In the genomic region with DNA sequence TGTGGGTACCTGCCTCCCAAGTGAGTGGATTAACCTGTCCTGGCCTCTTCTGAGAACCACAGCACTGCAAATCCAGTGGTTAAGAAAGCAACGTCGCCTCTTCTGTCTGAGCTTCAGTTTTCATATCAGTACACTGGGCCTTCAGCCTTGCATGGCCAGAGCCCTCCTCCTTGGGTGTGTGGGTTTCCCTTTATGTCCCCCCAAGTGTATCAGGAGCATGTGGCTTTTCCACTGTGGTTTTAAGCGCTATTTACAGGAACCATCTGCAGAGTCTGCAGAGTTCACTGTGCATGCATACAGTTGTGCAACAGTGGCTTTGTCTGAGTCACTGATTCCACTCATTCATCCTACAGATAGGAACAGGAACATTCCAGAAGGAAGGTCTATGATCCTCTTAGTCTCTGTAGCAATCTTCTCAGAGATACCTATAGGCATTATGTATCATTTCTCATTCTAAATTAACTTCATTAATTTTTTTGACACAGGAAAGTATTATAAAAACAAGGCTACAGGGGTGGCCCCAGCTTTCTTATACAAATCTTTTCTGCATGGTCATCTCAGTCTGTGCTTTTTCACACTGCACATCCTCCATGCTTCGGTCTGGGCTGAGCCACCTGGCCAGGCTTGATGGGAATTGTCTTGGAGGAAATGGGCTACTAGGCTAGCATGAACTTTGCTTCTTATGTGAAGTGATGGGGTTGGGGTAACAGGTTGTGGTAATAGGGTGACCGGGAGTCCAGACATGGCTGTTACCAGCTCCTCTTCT, we compare ENCODE assay signal across 1 cellular context.
TF ChIP-seq lines count a peak whose summit lies in the region.

No MANE protein-coding gene starts in this region.

TF ChIP-seq in HepG2, 621 proteins besides CTCF, POLR2A, EP300 and RAD21 (continued from another document and continues in another):
- TF ChIP-seq, protein P1, sequence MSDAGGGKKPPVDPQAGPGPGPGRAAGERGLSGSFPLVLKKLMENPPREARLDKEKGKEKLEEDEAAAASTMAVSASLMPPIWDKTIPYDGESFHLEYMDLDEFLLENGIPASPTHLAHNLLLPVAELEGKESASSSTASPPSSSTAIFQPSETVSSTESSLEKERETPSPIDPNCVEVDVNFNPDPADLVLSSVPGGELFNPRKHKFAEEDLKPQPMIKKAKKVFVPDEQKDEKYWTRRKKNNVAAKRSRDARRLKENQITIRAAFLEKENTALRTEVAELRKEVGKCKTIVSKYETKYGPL (CRISPR knock-in tag; IDR thresholded peaks at IDR 0.05) = peak; percentile 70; the same call in 1 of the 2 replicates
- no peak for TF ChIP-seq SATB2 (CRISPR knock-in tag; IDR thresholded peaks at IDR 0.05)
- no peak for TF ChIP-seq ZNF468 (CRISPR knock-in tag; IDR thresholded peaks at IDR 0.05)
- TF ChIP-seq MAFF (IDR thresholded peaks at IDR 0.05; ENCODE audit: low read depth, low read length) = peak; percentile 61
- TF ChIP-seq, protein P2, sequence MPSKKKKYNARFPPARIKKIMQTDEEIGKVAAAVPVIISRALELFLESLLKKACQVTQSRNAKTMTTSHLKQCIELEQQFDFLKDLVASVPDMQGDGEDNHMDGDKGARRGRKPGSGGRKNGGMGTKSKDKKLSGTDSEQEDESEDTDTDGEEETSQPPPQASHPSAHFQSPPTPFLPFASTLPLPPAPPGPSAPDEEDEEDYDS (CRISPR knock-in tag; IDR thresholded peaks at IDR 0.05) = peak; percentile 69
- peak; percentile 80 for TF ChIP-seq MIER2 (CRISPR knock-in tag; IDR thresholded peaks at IDR 0.05)
- 0 out of 2 replicates have a peak, but pooled peaks have one; percentile 53 for TF ChIP-seq ZNF557 (CRISPR knock-in tag; IDR thresholded peaks at IDR 0.05)
- TF ChIP-seq ZNF263 (CRISPR knock-in tag; IDR thresholded peaks at IDR 0.05) = 0 out of 2 replicates have a peak, but pooled peaks have one; percentile 16
- peak; percentile 88 for TF ChIP-seq NCOA2 (CRISPR knock-in tag; IDR thresholded peaks at IDR 0.05)
- TF ChIP-seq NFIC (IDR thresholded peaks at IDR 0.05; ENCODE audit: low read length) = 0 out of 2 replicates have a peak, but pooled peaks have one; percentile 64
- 0 out of 2 replicates have a peak, but pooled peaks have one; percentile 11 for TF ChIP-seq GTF2F1 (IDR thresholded peaks at IDR 0.05; ENCODE audit: low read length)
- TF ChIP-seq NFKBIZ (CRISPR knock-in tag; IDR thresholded peaks at IDR 0.05) = peak; percentile 35; the same call in 1 of the 2 replicates
- peak; percentile 5; the same call in 1 of the 2 replicates for TF ChIP-seq CREB1 (IDR thresholded peaks at IDR 0.05)
- TF ChIP-seq CREB1 (CRISPR knock-in tag; IDR thresholded peaks at IDR 0.05) = no peak
- 0 out of 2 replicates have a peak, but pooled peaks have one; percentile 19 for TF ChIP-seq MEF2D (CRISPR knock-in tag; IDR thresholded peaks at IDR 0.05)
- TF ChIP-seq ZNF577 (CRISPR knock-in tag; IDR thresholded peaks at IDR 0.05; ENCODE audit: borderline replicate concordance, low read depth) = no peak
- peak; percentile 75; the same call in 1 of the 2 replicates for TF ChIP-seq HMG20B (CRISPR knock-in tag; conservative IDR thresholded peaks at IDR 0.05)
- TF ChIP-seq KLF16 (CRISPR knock-in tag; IDR thresholded peaks at IDR 0.05) = peak in 1 of 2 experiments; percentile 84; a peak in 1 of 4 replicates
- TF ChIP-seq RFX3 (CRISPR knock-in tag; IDR thresholded peaks at IDR 0.05) = no peak
- TF ChIP-seq, protein P3, sequence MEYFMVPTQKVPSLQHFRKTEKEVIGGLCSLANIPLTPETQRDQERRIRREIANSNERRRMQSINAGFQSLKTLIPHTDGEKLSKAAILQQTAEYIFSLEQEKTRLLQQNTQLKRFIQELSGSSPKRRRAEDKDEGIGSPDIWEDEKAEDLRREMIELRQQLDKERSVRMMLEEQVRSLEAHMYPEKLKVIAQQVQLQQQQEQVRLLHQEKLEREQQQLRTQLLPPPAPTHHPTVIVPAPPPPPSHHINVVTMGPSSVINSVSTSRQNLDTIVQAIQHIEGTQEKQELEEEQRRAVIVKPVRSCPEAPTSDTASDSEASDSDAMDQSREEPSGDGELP (IDR thresholded peaks at IDR 0.05; ENCODE audit: borderline replicate concordance, low read depth) = peak; percentile 51; the same call in 1 of the 2 replicates
- TF ChIP-seq KLF11 (CRISPR knock-in tag; IDR thresholded peaks at IDR 0.05) = peak; percentile 50; the same call in 1 of the 2 replicates
- TF ChIP-seq, protein P4, sequence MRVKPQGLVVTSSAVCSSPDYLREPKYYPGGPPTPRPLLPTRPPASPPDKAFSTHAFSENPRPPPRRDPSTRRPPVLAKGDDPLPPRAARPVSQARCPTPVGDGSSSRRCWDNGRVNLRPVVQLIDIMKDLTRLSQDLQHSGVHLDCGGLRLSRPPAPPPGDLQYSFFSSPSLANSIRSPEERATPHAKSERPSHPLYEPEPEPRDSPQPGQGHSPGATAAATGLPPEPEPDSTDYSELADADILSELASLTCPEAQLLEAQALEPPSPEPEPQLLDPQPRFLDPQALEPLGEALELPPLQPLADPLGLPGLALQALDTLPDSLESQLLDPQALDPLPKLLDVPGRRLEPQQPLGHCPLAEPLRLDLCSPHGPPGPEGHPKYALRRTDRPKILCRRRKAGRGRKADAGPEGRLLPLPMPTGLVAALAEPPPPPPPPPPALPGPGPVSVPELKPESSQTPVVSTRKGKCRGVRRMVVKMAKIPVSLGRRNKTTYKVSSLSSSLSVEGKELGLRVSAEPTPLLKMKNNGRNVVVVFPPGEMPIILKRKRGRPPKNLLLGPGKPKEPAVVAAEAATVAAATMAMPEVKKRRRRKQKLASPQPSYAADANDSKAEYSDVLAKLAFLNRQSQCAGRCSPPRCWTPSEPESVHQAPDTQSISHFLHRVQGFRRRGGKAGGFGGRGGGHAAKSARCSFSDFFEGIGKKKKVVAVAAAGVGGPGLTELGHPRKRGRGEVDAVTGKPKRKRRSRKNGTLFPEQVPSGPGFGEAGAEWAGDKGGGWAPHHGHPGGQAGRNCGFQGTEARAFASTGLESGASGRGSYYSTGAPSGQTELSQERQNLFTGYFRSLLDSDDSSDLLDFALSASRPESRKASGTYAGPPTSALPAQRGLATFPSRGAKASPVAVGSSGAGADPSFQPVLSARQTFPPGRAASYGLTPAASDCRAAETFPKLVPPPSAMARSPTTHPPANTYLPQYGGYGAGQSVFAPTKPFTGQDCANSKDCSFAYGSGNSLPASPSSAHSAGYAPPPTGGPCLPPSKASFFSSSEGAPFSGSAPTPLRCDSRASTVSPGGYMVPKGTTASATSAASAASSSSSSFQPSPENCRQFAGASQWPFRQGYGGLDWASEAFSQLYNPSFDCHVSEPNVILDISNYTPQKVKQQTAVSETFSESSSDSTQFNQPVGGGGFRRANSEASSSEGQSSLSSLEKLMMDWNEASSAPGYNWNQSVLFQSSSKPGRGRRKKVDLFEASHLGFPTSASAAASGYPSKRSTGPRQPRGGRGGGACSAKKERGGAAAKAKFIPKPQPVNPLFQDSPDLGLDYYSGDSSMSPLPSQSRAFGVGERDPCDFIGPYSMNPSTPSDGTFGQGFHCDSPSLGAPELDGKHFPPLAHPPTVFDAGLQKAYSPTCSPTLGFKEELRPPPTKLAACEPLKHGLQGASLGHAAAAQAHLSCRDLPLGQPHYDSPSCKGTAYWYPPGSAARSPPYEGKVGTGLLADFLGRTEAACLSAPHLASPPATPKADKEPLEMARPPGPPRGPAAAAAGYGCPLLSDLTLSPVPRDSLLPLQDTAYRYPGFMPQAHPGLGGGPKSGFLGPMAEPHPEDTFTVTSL (CRISPR knock-in tag; IDR thresholded peaks at IDR 0.05; ENCODE audit: borderline replicate concordance) = peak; percentile 79; the same call in 1 of the 2 replicates
- TF ChIP-seq, protein P5, sequence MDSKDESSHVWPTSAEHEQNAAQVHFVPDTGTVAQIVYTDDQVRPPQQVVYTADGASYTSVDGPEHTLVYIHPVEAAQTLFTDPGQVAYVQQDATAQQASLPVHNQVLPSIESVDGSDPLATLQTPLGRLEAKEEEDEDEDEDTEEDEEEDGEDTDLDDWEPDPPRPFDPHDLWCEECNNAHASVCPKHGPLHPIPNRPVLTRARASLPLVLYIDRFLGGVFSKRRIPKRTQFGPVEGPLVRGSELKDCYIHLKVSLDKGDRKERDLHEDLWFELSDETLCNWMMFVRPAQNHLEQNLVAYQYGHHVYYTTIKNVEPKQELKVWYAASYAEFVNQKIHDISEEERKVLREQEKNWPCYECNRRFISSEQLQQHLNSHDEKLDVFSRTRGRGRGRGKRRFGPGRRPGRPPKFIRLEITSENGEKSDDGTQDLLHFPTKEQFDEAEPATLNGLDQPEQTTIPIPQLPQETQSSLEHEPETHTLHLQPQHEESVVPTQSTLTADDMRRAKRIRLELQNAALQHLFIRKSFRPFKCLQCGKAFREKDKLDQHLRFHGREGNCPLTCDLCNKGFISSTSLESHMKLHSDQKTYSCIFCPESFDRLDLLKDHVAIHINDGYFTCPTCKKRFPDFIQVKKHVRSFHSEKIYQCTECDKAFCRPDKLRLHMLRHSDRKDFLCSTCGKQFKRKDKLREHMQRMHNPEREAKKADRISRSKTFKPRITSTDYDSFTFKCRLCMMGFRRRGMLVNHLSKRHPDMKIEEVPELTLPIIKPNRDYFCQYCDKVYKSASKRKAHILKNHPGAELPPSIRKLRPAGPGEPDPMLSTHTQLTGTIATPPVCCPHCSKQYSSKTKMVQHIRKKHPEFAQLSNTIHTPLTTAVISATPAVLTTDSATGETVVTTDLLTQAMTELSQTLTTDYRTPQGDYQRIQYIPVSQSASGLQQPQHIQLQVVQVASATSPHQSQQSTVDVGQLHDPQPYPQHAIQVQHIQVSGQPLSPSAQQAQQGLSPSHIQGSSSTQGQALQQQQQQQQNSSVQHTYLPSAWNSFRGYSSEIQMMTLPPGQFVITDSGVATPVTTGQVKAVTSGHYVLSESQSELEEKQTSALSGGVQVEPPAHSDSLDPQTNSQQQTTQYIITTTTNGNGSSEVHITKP (CRISPR knock-in tag; IDR thresholded peaks at IDR 0.05; ENCODE audit: low read depth) = 0 out of 2 replicates have a peak, but pooled peaks have one; percentile 63
- TF ChIP-seq ZNF160 (CRISPR knock-in tag; IDR thresholded peaks at IDR 0.05) = 0 out of 2 replicates have a peak, but pooled peaks have one; percentile 48
- TF ChIP-seq ATF1 (CRISPR knock-in tag; IDR thresholded peaks at IDR 0.05) = peak; percentile 39; the same call in 1 of the 2 replicates
- peak; percentile 39; the same call in 1 of the 2 replicates for TF ChIP-seq KDM5B (CRISPR knock-in tag; IDR thresholded peaks at IDR 0.05; ENCODE audit: borderline replicate concordance)
- TF ChIP-seq, protein P6, sequence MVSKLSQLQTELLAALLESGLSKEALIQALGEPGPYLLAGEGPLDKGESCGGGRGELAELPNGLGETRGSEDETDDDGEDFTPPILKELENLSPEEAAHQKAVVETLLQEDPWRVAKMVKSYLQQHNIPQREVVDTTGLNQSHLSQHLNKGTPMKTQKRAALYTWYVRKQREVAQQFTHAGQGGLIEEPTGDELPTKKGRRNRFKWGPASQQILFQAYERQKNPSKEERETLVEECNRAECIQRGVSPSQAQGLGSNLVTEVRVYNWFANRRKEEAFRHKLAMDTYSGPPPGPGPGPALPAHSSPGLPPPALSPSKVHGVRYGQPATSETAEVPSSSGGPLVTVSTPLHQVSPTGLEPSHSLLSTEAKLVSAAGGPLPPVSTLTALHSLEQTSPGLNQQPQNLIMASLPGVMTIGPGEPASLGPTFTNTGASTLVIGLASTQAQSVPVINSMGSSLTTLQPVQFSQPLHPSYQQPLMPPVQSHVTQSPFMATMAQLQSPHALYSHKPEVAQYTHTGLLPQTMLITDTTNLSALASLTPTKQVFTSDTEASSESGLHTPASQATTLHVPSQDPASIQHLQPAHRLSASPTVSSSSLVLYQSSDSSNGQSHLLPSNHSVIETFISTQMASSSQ (IDR thresholded peaks at IDR 0.05; ENCODE audit: low read depth) = peak; percentile 47; the same call in 1 of the 2 replicates
- TF ChIP-seq, protein P6 (CRISPR knock-in tag; IDR thresholded peaks at IDR 0.05; ENCODE audit: borderline replicate concordance) = 0 out of 2 replicates have a peak, but pooled peaks have one; percentile 23
- TF ChIP-seq, protein P7, sequence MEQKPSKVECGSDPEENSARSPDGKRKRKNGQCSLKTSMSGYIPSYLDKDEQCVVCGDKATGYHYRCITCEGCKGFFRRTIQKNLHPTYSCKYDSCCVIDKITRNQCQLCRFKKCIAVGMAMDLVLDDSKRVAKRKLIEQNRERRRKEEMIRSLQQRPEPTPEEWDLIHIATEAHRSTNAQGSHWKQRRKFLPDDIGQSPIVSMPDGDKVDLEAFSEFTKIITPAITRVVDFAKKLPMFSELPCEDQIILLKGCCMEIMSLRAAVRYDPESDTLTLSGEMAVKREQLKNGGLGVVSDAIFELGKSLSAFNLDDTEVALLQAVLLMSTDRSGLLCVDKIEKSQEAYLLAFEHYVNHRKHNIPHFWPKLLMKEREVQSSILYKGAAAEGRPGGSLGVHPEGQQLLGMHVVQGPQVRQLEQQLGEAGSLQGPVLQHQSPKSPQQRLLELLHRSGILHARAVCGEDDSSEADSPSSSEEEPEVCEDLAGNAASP (CRISPR knock-in tag; IDR thresholded peaks at IDR 0.05; ENCODE audit: borderline replicate concordance) = peak; percentile 64; the same call in 1 of the 2 replicates
- TF ChIP-seq CCDC6 (CRISPR knock-in tag; IDR thresholded peaks at IDR 0.05) = peak; percentile 76; the same call in 1 of the 2 replicates
- TF ChIP-seq ZNF567 (CRISPR knock-in tag; IDR thresholded peaks at IDR 0.05; ENCODE audit: borderline replicate concordance) = peak; percentile 51; the same call in 1 of the 2 replicates
- TF ChIP-seq SIX4 (CRISPR knock-in tag; IDR thresholded peaks at IDR 0.05) = peak; percentile 59; the same call in 1 of the 2 replicates
- TF ChIP-seq THAP11 (CRISPR knock-in tag; IDR thresholded peaks at IDR 0.05) = peak; percentile 49; the same call in 1 of the 2 replicates
- TF ChIP-seq ZFP90 (CRISPR knock-in tag; IDR thresholded peaks at IDR 0.05; ENCODE audit: borderline replicate concordance) = 0 out of 2 replicates have a peak, but pooled peaks have one; percentile 54
- peak; percentile 75 for TF ChIP-seq ZMYM2 (CRISPR knock-in tag; IDR thresholded peaks at IDR 0.05)
- peak; percentile 87 for TF ChIP-seq FOXA3 (CRISPR knock-in tag; IDR thresholded peaks at IDR 0.05)
- TF ChIP-seq KAT7 (CRISPR knock-in tag; IDR thresholded peaks at IDR 0.05; ENCODE audit: borderline replicate concordance) = peak; percentile 78; the same call in 1 of the 2 replicates
- TF ChIP-seq RXRB (CRISPR knock-in tag; IDR thresholded peaks at IDR 0.05; ENCODE audit: borderline replicate concordance) = peak; percentile 87
- TF ChIP-seq TBP (CRISPR knock-in tag; IDR thresholded peaks at IDR 0.05) = no peak
- no peak for TF ChIP-seq HNRNPUL1 (IDR thresholded peaks at IDR 0.05; ENCODE audit: low read depth, low read length)
- TF ChIP-seq ZNF264 (CRISPR knock-in tag; IDR thresholded peaks at IDR 0.05) = 0 out of 2 replicates have a peak, but pooled peaks have one; percentile 60
- peak; percentile 69 for TF ChIP-seq MED13 (CRISPR knock-in tag; IDR thresholded peaks at IDR 0.05)
- peak; percentile 38; the same call in 1 of the 2 replicates for TF ChIP-seq ZFP1 (CRISPR knock-in tag; IDR thresholded peaks at IDR 0.05)
- peak; percentile 61 for TF ChIP-seq TCF7 (IDR thresholded peaks at IDR 0.05; ENCODE audit: low read depth)
